In the genomic region with DNA sequence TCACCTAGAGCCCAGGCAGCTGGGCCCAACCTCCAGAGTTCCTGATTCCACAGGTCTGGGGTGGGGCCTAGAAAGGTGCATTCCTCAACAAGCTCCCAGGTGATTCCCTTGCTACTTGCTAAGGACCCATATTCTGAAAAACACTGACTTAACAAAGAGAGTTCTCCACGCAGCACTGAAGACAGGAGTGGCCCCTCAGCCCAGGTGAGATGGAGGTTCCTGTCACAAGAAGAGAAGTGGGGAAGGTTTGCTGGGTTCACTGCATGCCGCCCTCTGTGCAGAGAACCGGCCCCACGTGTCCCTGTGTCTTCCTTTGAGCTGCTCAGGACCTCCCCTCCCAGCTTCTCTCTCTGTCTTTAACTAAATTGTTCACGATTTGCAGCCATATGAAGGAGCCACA, we compare ENCODE assay signal across 29 cellular contexts.
DNase-seq lines count a peak whose midpoint lies in the region; ATAC-seq and TF ChIP-seq lines count a peak whose summit lies in the region.
"Had no signal": no experiment of that assay in that cellular context is flagged by ENCODE, and none has a peak within 500 bp of the region (broad histone marks: within the 10 kb centered on the region; RNA-seq: fewer than 3 reads in every experiment).

No MANE protein-coding gene starts in this region.

- H3K27ac ChIP-seq in esophagus muscularis mucosa (replicated peaks in 1 of 4), result no peak overlapping the region
- H3K27ac ChIP-seq in thyroid gland, result no peak overlapping the region
- no peak overlapping the region for H3K27ac ChIP-seq in prostate gland
- H3K27ac ChIP-seq: 22Rv1; A549; BLaER1; BLaER1 treated with 17β-estradiol and CSF1 and Interleukin-3, amounts not matched to agents 10 nM and 100 nM; C4-2B had no signal

- H3K27me3 ChIP-seq in esophagus muscularis mucosa, result no peaks in the 10 kb centered on the region
- H3K27me3 ChIP-seq in thyroid gland, result no peaks in the 10 kb centered on the region
- H3K27me3 ChIP-seq in prostate gland (replicated peaks; ENCODE audit: insufficient read depth), result no peaks in the 10 kb centered on the region
- H3K27me3 ChIP-seq: BE2C; BLaER1; BLaER1 treated with 17β-estradiol and CSF1 and Interleukin-3, amounts not matched to agents 10 nM and 100 nM had no signal

- peak; percentile 77 for DNase-seq in esophagus muscularis mucosa (ENCODE audit: extremely low spot score)
- peak; percentile 72 to 73 for DNase-seq in thyroid gland
- no peak for DNase-seq in prostate gland (ENCODE audit: low spot score)
- DNase-seq: 8988T; ACHN; AML-193; BE2C; C1 segment of cervical spinal cord; Caco-2; Calu3; CD4-positive, alpha-beta memory T cell; CD4-positive, alpha-beta T cell; CD4-positive, CD25-positive, alpha-beta regulatory T cell; CD8-positive, alpha-beta memory T cell; CD8-positive, alpha-beta T cell; COR-L47; DMS 273 treated with DMSO at 0.1 percent for 48 hours; DMS153; DMS53; DMS79; DMS79 treated with DMSO at 0.1 percent for 48 hours; DND-41; EL had no signal

- ATAC-seq in HG03108 (IDR thresholded peaks at IDR 0.05; ENCODE audit: unreplicated experiment), result no peak
- ATAC-seq: A549; CD8-positive, alpha-beta T cell had no signal

- H3K4me3 ChIP-seq in esophagus muscularis mucosa, result no peak overlapping the region
- H3K4me3 ChIP-seq in thyroid gland (replicated peaks in 1 of 3), result no peak overlapping the region
- H3K4me3 ChIP-seq in prostate gland, result no peak overlapping the region
- H3K4me3 ChIP-seq: A549; BLaER1; BLaER1 treated with 17β-estradiol and CSF1 and Interleukin-3, amounts not matched to agents 10 nM and 100 nM had no signal

- 88% methylated on average over 4 of the region's 5 CpGs for WGBS in esophagus muscularis mucosa
- 34 to 44% methylated on average over 5 of the region's 5 CpGs for WGBS in thyroid gland, 2 donors
- WGBS in prostate gland, result 93% methylated on average over 5 of the region's 5 CpGs

- TF ChIP-seq EP300 in esophagus muscularis mucosa (IDR thresholded peaks at IDR 0.05), result no peak

- H3K4me1 ChIP-seq in esophagus muscularis mucosa (no peaks in the 10 kb centered on the region), thyroid gland (peaks cover 3% of the 10 kb centered on the region in 2 donors), prostate gland (replicated peaks) (no peaks in the 10 kb centered on the region)
- H3K4me1 ChIP-seq: A549, BE2C, Caco-2 had no signal

- TF ChIP-seq CTCF in esophagus muscularis mucosa (IDR thresholded peaks at IDR 0.05), result no peak
- no peak for TF ChIP-seq CTCF in thyroid gland (IDR thresholded peaks at IDR 0.05)
- no peak for TF ChIP-seq CTCF in prostate gland (IDR thresholded peaks at IDR 0.05)

- TF ChIP-seq POLR2A in esophagus muscularis mucosa (IDR thresholded peaks at IDR 0.05; ENCODE audit: low read depth), result no peak
- no peak for TF ChIP-seq POLR2A in thyroid gland (IDR thresholded peaks at IDR 0.05)
- TF ChIP-seq POLR2A in prostate gland (IDR thresholded peaks at IDR 0.05), result no peak

- intact Hi-C loops in esophagus muscularis mucosa (cut with DNase I) (no loop called here), thyroid gland (cut with DNase I) (no loop called here), prostate gland (cut with DNase I) (no loop called here)

- H3K36me3 ChIP-seq in esophagus muscularis mucosa (no peaks in the 10 kb centered on the region), thyroid gland (no peaks in the 10 kb centered on the region), prostate gland (no peaks in the 10 kb centered on the region)
- H3K36me3 ChIP-seq: BE2C; BLaER1; BLaER1 treated with 17β-estradiol and CSF1 and Interleukin-3, amounts not matched to agents 10 nM and 100 nM had no signal

- no peaks in the 10 kb centered on the region for H3K9me3 ChIP-seq in esophagus muscularis mucosa
- no peaks in the 10 kb centered on the region for H3K9me3 ChIP-seq in thyroid gland
- no peaks in the 10 kb centered on the region for H3K9me3 ChIP-seq in prostate gland
- H3K9me3 ChIP-seq: A549; BE2C; BLaER1; BLaER1 treated with 17β-estradiol and CSF1 and Interleukin-3, amounts not matched to agents 10 nM and 100 nM had no signal
